Comparison of ENCODE assay signal across 1 cellular context in genomic region chr16:67268136-67268579, GRCh38.
TF ChIP-seq lines count a peak whose summit lies in the region.

No MANE protein-coding gene starts in this region.

TF ChIP-seq in K562, 482 proteins besides CTCF, POLR2A, EP300 and RAD21 (continued from another document and continues in another):
- TF ChIP-seq MGA (IDR thresholded peaks at IDR 0.05), result peak; percentile 36; the same call in 1 of the 2 replicates
- 0 out of 2 replicates have a peak, but pooled peaks have one; percentile 27 for TF ChIP-seq ZBTB5 (IDR thresholded peaks at IDR 0.05)
- TF ChIP-seq ZNF143 (CRISPR knock-in tag; IDR thresholded peaks at IDR 0.05), result no peak
- TF ChIP-seq CTCFL (IDR thresholded peaks at IDR 0.05; ENCODE audit: borderline replicate concordance, insufficient read depth, low read depth, low read length, poor library complexity, severe bottlenecking), result no peak
- no peak for TF ChIP-seq ZNF431 (CRISPR knock-in tag; IDR thresholded peaks at IDR 0.05)
- TF ChIP-seq ZNF707 (CRISPR knock-in tag; conservative IDR thresholded peaks at IDR 0.05), result no peak
- no peak for TF ChIP-seq ZSCAN29 (IDR thresholded peaks at IDR 0.05)
- TF ChIP-seq SIRT6 (IDR thresholded peaks at IDR 0.05; ENCODE audit: low read depth, low read length), result no peak
- TF ChIP-seq HINFP (tag; conservative IDR thresholded peaks at IDR 0.05; ENCODE audit: low read depth), result no peak
- TF ChIP-seq ZNF146 (CRISPR knock-in tag; IDR thresholded peaks at IDR 0.05; ENCODE audit: unreplicated experiment), result no peak
- TF ChIP-seq HDAC8 (tag; IDR thresholded peaks at IDR 0.05), result no peak
- TF ChIP-seq SMARCE1 (IDR thresholded peaks at IDR 0.05), result peak; percentile 99
- TF ChIP-seq BDP1 (IDR thresholded peaks at IDR 0.05; ENCODE audit: insufficient read depth, insufficient read length), result no peak
- peak in 1 of 2 experiments; percentile 61 for TF ChIP-seq E2F6 (IDR thresholded peaks at IDR 0.05; ENCODE audit: borderline replicate concordance in 1 of 2, extremely low read depth in 1 of 2, insufficient read depth in 1 of 2, insufficient read length in 1 of 2, low read depth in 1 of 2, low read length in 1 of 2, poor library complexity in 1 of 2, severe bottlenecking in 1 of 2)
- no peak for TF ChIP-seq ZNF75A (CRISPR knock-in tag; IDR thresholded peaks at IDR 0.05)
- no peak for TF ChIP-seq KHSRP (IDR thresholded peaks at IDR 0.05)
- TF ChIP-seq XRCC5 (IDR thresholded peaks at IDR 0.05; ENCODE audit: low read depth, low read length), result 0 out of 2 replicates have a peak, but pooled peaks have one; percentile 31
- no peak for TF ChIP-seq PPARD (CRISPR knock-in tag; IDR thresholded peaks at IDR 0.05)
- TF ChIP-seq ZBTB1 (CRISPR knock-in tag; IDR thresholded peaks at IDR 0.05; ENCODE audit: borderline replicate concordance, low read depth), result no peak
- peak; percentile 91 for TF ChIP-seq SMARCC2 (IDR thresholded peaks at IDR 0.05; ENCODE audit: low read depth)
- no peak for TF ChIP-seq RFX7 (CRISPR knock-in tag; IDR thresholded peaks at IDR 0.05)
- TF ChIP-seq BRF2 (IDR thresholded peaks at IDR 0.05; ENCODE audit: borderline replicate concordance, insufficient read depth, insufficient read length), result no peak
- no peak for TF ChIP-seq PCBP1 (IDR thresholded peaks at IDR 0.05; ENCODE audit: low read depth, low read length, poor library complexity, severe bottlenecking)
- TF ChIP-seq NR4A1 (CRISPR knock-in tag; IDR thresholded peaks at IDR 0.05), result no peak
- TF ChIP-seq NR4A1 (tag; IDR thresholded peaks at IDR 0.05), result 0 out of 2 replicates have a peak, but pooled peaks have one; percentile 42
- TF ChIP-seq HDAC1 (IDR thresholded peaks at IDR 0.05), result peak in 1 of 2 experiments; percentile 83; a peak in 1 of 4 replicates
- TF ChIP-seq ZNF436 (CRISPR knock-in tag; IDR thresholded peaks at IDR 0.05), result no peak
- TF ChIP-seq ZNF76 (CRISPR knock-in tag; IDR thresholded peaks at IDR 0.05; ENCODE audit: borderline replicate concordance), result no peak
- no peak for TF ChIP-seq KAT8 (IDR thresholded peaks at IDR 0.05; ENCODE audit: low read depth)
- no peak for TF ChIP-seq ELK3 (CRISPR knock-in tag; IDR thresholded peaks at IDR 0.05)
- TF ChIP-seq ZKSCAN3 (CRISPR knock-in tag; IDR thresholded peaks at IDR 0.05), result no peak
- no peak for TF ChIP-seq NFXL1 (CRISPR knock-in tag; IDR thresholded peaks at IDR 0.05)
- TF ChIP-seq FOXP1 (CRISPR knock-in tag; IDR thresholded peaks at IDR 0.05), result no peak
- TF ChIP-seq ZBTB7A (IDR thresholded peaks at IDR 0.05; ENCODE audit: borderline replicate concordance, control insufficient read depth, low read depth, low read length), result no peak
- TF ChIP-seq MTA3 (IDR thresholded peaks at IDR 0.05; ENCODE audit: borderline replicate concordance), result peak; percentile 55; the same call in 1 of the 2 replicates
- no peak for TF ChIP-seq ZNF3 (CRISPR knock-in tag; IDR thresholded peaks at IDR 0.05)
- TF ChIP-seq CBX2 (IDR thresholded peaks at IDR 0.05; ENCODE audit: insufficient read depth, low read length, poor library complexity, severe bottlenecking), result no peak
- TF ChIP-seq TRIM24 (IDR thresholded peaks at IDR 0.05), result peak; percentile 74 to 76; a peak in 3 of 4 replicates
- TF ChIP-seq SUPT5H (IDR thresholded peaks at IDR 0.05), result peak; percentile 27; the same call in 1 of the 2 replicates
- TF ChIP-seq ZFX (CRISPR knock-in tag; IDR thresholded peaks at IDR 0.05), result peak; percentile 11; the same call in 1 of the 2 replicates
- peak; percentile 77 for TF ChIP-seq MEIS2 (IDR thresholded peaks at IDR 0.05; ENCODE audit: partially characterized antibody)
- peak; percentile 76 for TF ChIP-seq RNF2 (IDR thresholded peaks at IDR 0.05)
- TF ChIP-seq NR3C1 (CRISPR knock-in tag; IDR thresholded peaks at IDR 0.05), result no peak
- peak; percentile 69 for TF ChIP-seq CREM (IDR thresholded peaks at IDR 0.05; ENCODE audit: low read depth)
- TF ChIP-seq PKNOX1 (IDR thresholded peaks at IDR 0.05), result peak; percentile 83
